25 cellular contexts compared by ENCODE assay signal in the genomic region with DNA sequence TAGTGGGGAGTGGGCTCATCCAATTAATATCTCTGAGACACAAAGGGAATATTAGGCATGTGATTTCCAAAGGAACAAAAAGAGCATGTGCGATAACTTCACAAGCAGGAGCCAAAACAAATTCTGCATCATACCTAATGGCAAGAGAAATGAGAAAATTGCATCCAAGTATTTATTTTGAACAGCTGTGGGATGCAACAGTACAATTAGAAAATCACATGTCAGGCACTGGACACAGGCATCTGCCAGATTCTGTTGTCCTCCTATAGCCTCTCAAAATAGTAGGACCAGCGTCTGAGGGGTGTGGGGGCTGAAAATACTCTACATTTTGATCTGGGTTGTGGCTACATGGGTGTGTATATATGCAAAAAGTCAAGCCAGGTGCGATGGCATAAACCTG.
"Had no signal": no experiment of that assay in that cellular context is flagged by ENCODE, and none has a peak within 500 bp of the region (broad histone marks: within the 10 kb centered on the region; RNA-seq: fewer than 3 reads in every experiment).

No MANE protein-coding gene starts in this region.

- ATAC-seq: effector memory CD8-positive, alpha-beta T cell; heart right ventricle; left lung; lower lobe of right lung; right cardiac atrium had no signal

- FAIRE-seq: astrocyte had no signal

- H3K9me3 ChIP-seq: mucosa of descending colon, thoracic aorta, uterus had no signal

- H3K4me1 ChIP-seq: uterus had no signal

- H3K27ac ChIP-seq: brain microvascular endothelial cell, dorsolateral prefrontal cortex, heart right ventricle, left lung, lower lobe of right lung, uterus had no signal

- DNase-seq: activated CD4-positive, alpha-beta memory T cell treated with anti-CD3 and anti-CD28 coated beads for 36 hours; activated CD4-positive, alpha-beta T cell treated with anti-CD3 and anti-CD28 coated beads, Interleukin-2, amount 10 ng/mL, durations not matched to agents 24 days and 14 days; activated CD4-positive, CD25-positive, alpha-beta regulatory T cell treated with anti-CD3 and anti-CD28 coated beads, Interleukin-2, amount 50 U/mL, for 72 hours; activated CD8-positive, alpha-beta memory T cell treated with anti-CD3 and anti-CD28 coated beads, Interleukin-2, amount 50 U/mL, for 4 hours; activated gamma-delta T cell treated with Interleukin-2 at 50 U/mL for 16 hours; activated naive CD4-positive, alpha-beta T cell treated with anti-CD3 and anti-CD28 coated beads, Interleukin-2, amount 50 U/mL, for 16 hours; activated T-cell treated with anti-CD3 and anti-CD28 coated beads, Interleukin-2, amount 50 U/mL, for 1 hour; amniotic stem cell; brain microvascular endothelial cell; dorsolateral prefrontal cortex; effector memory CD8-positive, alpha-beta T cell; foreskin melanocyte; heart right ventricle; kidney glomerular epithelial cell; left lung; lower lobe of right lung; mucosa of descending colon; posterior cingulate gyrus; right cardiac atrium; stimulated activated CD4-positive, alpha-beta T cell treated with anti-CD3 and anti-CD28 coated beads, Interleukin-2, amount 100 ng/mL, for 48 hours; T-helper 2 cell; uterus had no signal

- H3K36me3 ChIP-seq: brain microvascular endothelial cell, heart right ventricle, left lung, lower lobe of right lung, thoracic aorta, uterus had no signal

- H3K4me3 ChIP-seq: coronary artery, dorsolateral prefrontal cortex, heart right ventricle, left lung, lower lobe of right lung, mucosa of descending colon, thoracic aorta, uterus had no signal

- H3K27me3 ChIP-seq: brain microvascular endothelial cell, dorsolateral prefrontal cortex, heart right ventricle, left lung, uterus had no signal
